ENCODE assay signal across 8 cellular contexts in the genomic region with DNA sequence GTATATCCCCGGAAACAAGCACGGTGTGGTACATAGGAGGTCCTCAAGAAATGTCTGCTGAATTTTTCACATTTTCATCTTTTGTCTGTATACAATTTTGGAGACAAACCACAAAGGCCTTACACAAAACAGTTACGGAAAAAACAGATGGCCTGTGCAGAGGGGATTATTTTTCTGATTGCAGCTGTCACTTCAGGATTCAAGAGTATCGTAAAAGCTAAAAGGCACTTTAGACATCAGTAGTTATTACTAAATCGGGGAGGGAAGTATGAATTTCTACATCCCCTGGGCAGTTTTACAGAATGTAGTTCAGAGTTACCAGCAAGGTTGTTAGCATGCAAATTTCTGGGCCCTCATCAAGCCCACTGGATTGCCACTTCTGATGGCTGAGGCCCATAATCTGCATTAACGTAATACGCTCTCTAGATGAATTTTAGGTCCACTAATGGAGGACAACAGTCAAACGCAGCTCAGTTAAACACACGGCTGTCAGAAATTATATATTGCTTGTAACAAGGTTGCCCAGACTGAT. TPM values are rescaled to one million over a fixed set of nuclear protein-coding genes. Genes with fewer than 3 reads are reported as not detected.
DNase-seq lines count a peak whose midpoint lies in the region; ATAC-seq, FAIRE-seq and TF ChIP-seq lines count a peak whose summit lies in the region.

No MANE protein-coding gene starts in this region.

- WGBS in A549 (ENCODE audit: missing lambda C conversion rate), result 67% methylated on average over 9 of the region's 9 CpGs
- WGBS in GM23248 (ENCODE audit: low coverage in 1 of 2, low lambda C conversion rate in 2 of 2, missing lambda C conversion rate in 2 of 2), 2 experiments, result 49 to 59% methylated on average over 9 of the region's 9 CpGs
- WGBS in testis, 2 donors, result 74 to 75% methylated on average over 9 of the region's 9 CpGs

- no peaks in the 10 kb centered on the region for H3K9me2 ChIP-seq in GM23248 (ENCODE audit: insufficient read depth)

- no peaks in the 10 kb centered on the region for H3K9me3 Mint-ChIP-seq in activated naive CD8-positive, alpha-beta T cell (ENCODE audit: low read depth)
- H3K9me3 Mint-ChIP-seq in memory B cell, result no peaks in the 10 kb centered on the region

- H3K79me2 ChIP-seq in GM23248 (ENCODE audit: insufficient read depth), result peaks cover 58% of the 10 kb centered on the region

- H3K9me3 ChIP-seq in A549 (no peaks in the 10 kb centered on the region), GM23248 (ENCODE audit: low read depth) (no peaks in the 10 kb centered on the region), testis (no peaks in the 10 kb centered on the region)

- H3K9ac ChIP-seq in GM23248, result peak overlapping the region; percentile 81

- peaks cover 8% of the 10 kb centered on the region for H3K36me3 Mint-ChIP-seq in activated naive CD8-positive, alpha-beta T cell
- peaks cover 3% of the 10 kb centered on the region for H3K36me3 Mint-ChIP-seq in memory B cell

- CTCF ChIA-PET in A549 (lab: Yijun Ruan, JAX), result interaction anchor here (3.1 kb wide), 1 partner anchor 52 kb away, joined by 12 read pairs; no protein-coding TSS in a partner anchor

- no peaks in the 10 kb centered on the region for H3K27me3 ChIP-seq in GM23248 (replicated peaks; ENCODE audit: insufficient read depth)
- no peaks in the 10 kb centered on the region for H3K27me3 ChIP-seq in testis

- peaks cover 70% of the 10 kb centered on the region for H3K4me1 Mint-ChIP-seq in activated naive CD8-positive, alpha-beta T cell (ENCODE audit: low read depth)
- peaks cover 37% of the 10 kb centered on the region for H3K4me1 Mint-ChIP-seq in memory B cell

- no peaks in the 10 kb centered on the region for H4K20me1 ChIP-seq in GM23248 (ENCODE audit: insufficient read depth)

- in situ Hi-C loops in GM23248 (cut with MboI), result no loop called here
- in situ Hi-C loops in ACHN (cut with HindIII; ENCODE audit: low pct_ligation_motif_present, low pct_unique_long_range_greater_than_20kb, low sequenced_read_pairs), result no loop called here

- H2AFZ ChIP-seq in GM23248, result peak overlapping the region; percentile 82

- ATAC-seq in A549 (no peak), memory B cell (ENCODE audit: low read depth) (no peak), GM18498 (IDR thresholded peaks at IDR 0.05; ENCODE audit: unreplicated experiment) (no peak)

- H3K27ac Mint-ChIP-seq in activated naive CD8-positive, alpha-beta T cell, result peak overlapping the region; percentile 90
- H3K27ac Mint-ChIP-seq in memory B cell, result peak overlapping the region; percentile 88

- H3K4me2 ChIP-seq in A549 (peak overlapping the region; percentile 96), GM23248 (ENCODE audit: unreplicated experiment) (peak overlapping the region; percentile 86)

- POLR2A ChIA-PET in A549 (lab: Yijun Ruan, JAX), result interaction anchor here (1.1 to 1.2 kb wide), 2 partner anchors 21 to 149 kb away, joined by 3 to 6 read pairs; a partner anchor contains a TSS

- no peak for TF ChIP-seq EP300 in A549 (IDR thresholded peaks at IDR 0.05)

- peak overlapping the region; percentile 88 for H3K4me3 Mint-ChIP-seq in activated naive CD8-positive, alpha-beta T cell
- H3K4me3 Mint-ChIP-seq in memory B cell, result peak overlapping the region; percentile 89

- no peak for DNase-seq in A549 (ENCODE audit: low read depth in 1 of 2, low spot score in 1 of 2)
- peak; percentile 17 for DNase-seq in GM23248
- no peak for DNase-seq in memory B cell (ENCODE audit: low spot score in 2 of 2)
- no peak for DNase-seq in urothelium cell line (ENCODE audit: low spot score)
- DNase-seq in testis, result no peak
- no peak for DNase-seq in ACHN

- H3F3A ChIP-seq in GM23248 (ENCODE audit: insufficient read depth), result no peaks in the 10 kb centered on the region

- intact Hi-C loops in testis (cut with DNase I; ENCODE audit: low total_unique reads), result no loop called here

- TF ChIP-seq RAD21 in A549 (conservative IDR thresholded peaks at IDR 0.05 in 1 of 2, IDR thresholded peaks at IDR 0.05 in 1 of 2), result no peak

- peak overlapping the region; percentile 64 for H3K4me3 ChIP-seq in A549
- peak overlapping the region; percentile 72 for H3K4me3 ChIP-seq in GM23248
- no peak overlapping the region for H3K4me3 ChIP-seq in testis

- H3K27ac ChIP-seq in A549 (peak overlapping the region; percentile 84 to 95; a peak in 5 of 6 replicates), GM23248 (peak overlapping the region; percentile 41; the same call in 1 of the 2 replicates), testis (peak overlapping the region in 1 of 2 donors; percentile 67)

- FAIRE-seq in A549 (lab: Jason Lieb, UNC), result no peak
- no peak for FAIRE-seq in urothelium cell line (lab: Jason Lieb, UNC)

- peaks cover 17% of the 10 kb centered on the region; the same call in 2 of the 3 replicates for H3K4me1 ChIP-seq in A549
- peaks cover 16% of the 10 kb centered on the region for H3K4me1 ChIP-seq in GM23248 (ENCODE audit: insufficient read depth)
- peaks cover 15% of the 10 kb centered on the region for H3K4me1 ChIP-seq in testis

- TF ChIP-seq POLR2A in A549 (IDR thresholded peaks at IDR 0.05; ENCODE audit: low read length) (no peak), testis (IDR thresholded peaks at IDR 0.05) (no peak)

- H3K27me3 Mint-ChIP-seq in activated naive CD8-positive, alpha-beta T cell, result no peaks in the 10 kb centered on the region
- H3K27me3 Mint-ChIP-seq in memory B cell, result no peaks in the 10 kb centered on the region

- TF ChIP-seq CTCF in A549 (IDR thresholded peaks at IDR 0.05) (no peak), testis (IDR thresholded peaks at IDR 0.05) (no peak)

- H3K36me3 ChIP-seq in GM23248 (ENCODE audit: low read depth), result 0 out of 2 replicates have a peak, but pooled peaks cover 9% of the 10 kb centered on the region
- H3K36me3 ChIP-seq in testis (ENCODE audit: low read depth, missing control alignments), result no peaks in the 10 kb centered on the region

TF ChIP-seq in A549, 52 proteins besides CTCF, POLR2A, EP300 and RAD21:
- TF ChIP-seq, protein P1, sequence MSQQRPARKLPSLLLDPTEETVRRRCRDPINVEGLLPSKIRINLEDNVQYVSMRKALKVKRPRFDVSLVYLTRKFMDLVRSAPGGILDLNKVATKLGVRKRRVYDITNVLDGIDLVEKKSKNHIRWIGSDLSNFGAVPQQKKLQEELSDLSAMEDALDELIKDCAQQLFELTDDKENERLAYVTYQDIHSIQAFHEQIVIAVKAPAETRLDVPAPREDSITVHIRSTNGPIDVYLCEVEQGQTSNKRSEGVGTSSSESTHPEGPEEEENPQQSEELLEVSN (IDR thresholded peaks at IDR 0.05; ENCODE audit: borderline replicate concordance, low read depth), result no peak
- no peak for TF ChIP-seq SREBF2 (IDR thresholded peaks at IDR 0.05)
- TF ChIP-seq RNF2 (IDR thresholded peaks at IDR 0.05; ENCODE audit: borderline replicate concordance, low read depth), result no peak

RNA-seq across cellular contexts. Expression of a gene that starts 1.2 kb away (rescaled TPM):
- polyA plus RNA-seq in A549 (2011; rRNA removed) (42.4 and 49.6 TPM in 2 replicates), A549 (2017; fragmentation: RNase III; extraction: RNeasy Plus Mini Kit Qiagen cat#74134 plus additional on column Dnase treatment) (34.1 to 40.1 TPM (median 35.0 TPM) in 3 replicates), GM23248 (2016; fragmentation: Nextera tagmentation; extraction: Ambion mirVana) (34.0 and 36.4 TPM in 2 replicates), testis (ENCODE audit: insufficient read depth, low read depth, low replicate concordance) (14.0 TPM)
- polyA plus RNA-seq in A549 (2012; cell fraction: cytosol; rRNA removed), result 22.4 and 23.7 TPM in 2 replicates
- polyA plus RNA-seq in A549 (2012; cell fraction: nucleus; rRNA removed), result 23.8 and 24.4 TPM in 2 replicates
- 42.6 and 54.7 TPM in 2 replicates for polyA minus RNA-seq in A549 (2011; rRNA and poly(A)+ RNA removed)
- 29.1 and 35.4 TPM in 2 replicates for total RNA-seq in GM23248 (2014; rRNA removed; shearing (Covaris generic))
- total RNA-seq in testis, result 10 to 100 TPM; 16.3 to 22.5 TPM

Comparison
In these comparisons a context has a peak if more than half of its experiments do, and no peak if none do; other contexts are left out.
1. H3K4me3 ChIP-seq: peak in A549 (single experiment) and GM23248 (single experiment); none in testis (0 of 2).